In the genomic region with DNA sequence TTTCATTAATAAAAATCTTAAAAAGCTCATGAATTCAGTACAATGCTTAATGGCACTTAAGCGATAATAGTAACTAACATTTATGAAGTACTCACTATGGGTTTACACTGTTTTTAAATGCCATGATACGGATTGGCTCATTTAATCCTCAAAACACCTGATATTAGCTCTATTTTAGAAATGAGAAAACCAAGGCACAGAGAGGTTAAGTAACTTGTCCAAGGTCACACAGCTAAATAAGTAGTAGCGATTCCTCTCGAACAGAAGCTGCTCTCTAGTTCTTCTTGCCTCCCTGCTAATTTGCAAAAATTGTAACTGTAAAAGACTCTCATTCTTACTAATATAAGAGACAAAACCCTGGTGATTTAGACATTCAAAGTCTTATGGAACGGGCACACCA, we compare ENCODE assay signal across 10 cellular contexts.
A peak's percentile ranks its signal among the peaks of the same experiment; 100 is the strongest.
DNase-seq lines count a peak whose midpoint lies in the region; ATAC-seq and TF ChIP-seq lines count a peak whose summit lies in the region.
"Had no signal": no experiment of that assay in that cellular context is flagged by ENCODE, and none has a peak within 500 bp of the region (broad histone marks: within the 10 kb centered on the region; RNA-seq: fewer than 3 reads in every experiment).

No MANE protein-coding gene starts in this region.

- TF ChIP-seq CTCF in fibroblast of lung (conservative IDR thresholded peaks at IDR 0.05 in 1 of 2, IDR thresholded peaks at IDR 0.05 in 1 of 2; ENCODE audit: low read depth in 1 of 2, low read length in 2 of 2) (no peak), mucosa of descending colon (IDR thresholded peaks at IDR 0.05) (no peak)

- no peak overlapping the region for H3K9ac ChIP-seq in fibroblast of lung (ENCODE audit: insufficient read depth, low read length)

- peaks cover 3% of the 10 kb centered on the region for H3K36me3 ChIP-seq in fibroblast of lung (ENCODE audit: control insufficient read depth, insufficient read depth, low read length)
- H3K36me3 ChIP-seq in mucosa of descending colon (ENCODE audit: low read depth), result no peaks in the 10 kb centered on the region

- intact Hi-C loops in activated naive CD4-positive, alpha-beta T cell treated with anti-CD3 and anti-CD28 coated beads for 36 hours (cut with micrococcal nuclease), result loop anchor here (5.0 to 10.0 kb wide), 2 partner anchors 158 to 804 kb away; partner anchors contain the start of gene KMT2C
- intact Hi-C loops in mucosa of descending colon (cut with DNase I, micrococcal nuclease), result no loop called here

- H3K4me3 ChIP-seq in fibroblast of lung (replicated peaks in 1 of 4; ENCODE audit: control extremely low read depth in 1 of 4, insufficient read depth in 1 of 4, low read depth in 3 of 4, low read length in 4 of 4) (peak overlapping the region; percentile 75 to 89 (median 86)), mucosa of descending colon (no peak overlapping the region)

- H3K27me3 ChIP-seq in fibroblast of lung (ENCODE audit: control insufficient read depth, insufficient read depth, low read length), result no peaks in the 10 kb centered on the region

- peaks cover 2% of the 10 kb centered on the region for H3K36me3 Mint-ChIP-seq in activated naive CD4-positive, alpha-beta T cell treated with anti-CD3 and anti-CD28 coated beads, Interleukin-2, amount 50 U/mL, for 24 hours
- peaks cover 7% of the 10 kb centered on the region for H3K36me3 Mint-ChIP-seq in activated naive CD4-positive, alpha-beta T cell treated with anti-CD3 and anti-CD28 coated beads for 36 hours (ENCODE audit: low read depth)
- peaks cover 2% of the 10 kb centered on the region for H3K36me3 Mint-ChIP-seq in T-helper 17 cell (ENCODE audit: low read depth)

- no peak overlapping the region for H3K27ac ChIP-seq in fibroblast of lung (ENCODE audit: insufficient read depth, low read length)
- H3K27ac ChIP-seq: C4-2B had no signal

- no peaks in the 10 kb centered on the region for H4K20me1 ChIP-seq in fibroblast of lung (ENCODE audit: control insufficient read depth, extremely low read depth, insufficient read depth, low read length)

- H3K4me2 ChIP-seq in fibroblast of lung (ENCODE audit: extremely low read depth, insufficient read depth, low read length), result peak overlapping the region; percentile 95

- no peak overlapping the region for H3K27ac Mint-ChIP-seq in activated naive CD4-positive, alpha-beta T cell treated with anti-CD3 and anti-CD28 coated beads, Interleukin-2, amount 50 U/mL, for 24 hours
- no peak overlapping the region for H3K27ac Mint-ChIP-seq in activated naive CD4-positive, alpha-beta T cell treated with anti-CD3 and anti-CD28 coated beads for 36 hours
- H3K27ac Mint-ChIP-seq in T-helper 17 cell, result no peak overlapping the region
- no peak overlapping the region for H3K27ac Mint-ChIP-seq in stimulated activated naive CD8-positive, alpha-beta T cell treated with anti-CD3 and anti-CD28 coated beads, Interleukin-15, amount 100 ng/mL, for 72 hours

- no peak for ATAC-seq in T-helper 17 cell
- ATAC-seq in stimulated activated naive CD8-positive, alpha-beta T cell treated with anti-CD3 and anti-CD28 coated beads, Interleukin-15, amount 100 ng/mL, for 72 hours, result no peak
- ATAC-seq in mucosa of descending colon, result no peak
- no peak for ATAC-seq in HG03108 (IDR thresholded peaks at IDR 0.05; ENCODE audit: unreplicated experiment)

- H3K4me1 ChIP-seq in fibroblast of lung (ENCODE audit: control insufficient read depth, extremely low read depth, insufficient read depth, low read length), result peaks cover 2% of the 10 kb centered on the region
- H3K4me1 ChIP-seq in mucosa of descending colon (ENCODE audit: low read depth), result peaks cover 9% of the 10 kb centered on the region

- peaks cover 31% of the 10 kb centered on the region for H3K79me2 ChIP-seq in fibroblast of lung (ENCODE audit: control insufficient read depth, insufficient read depth, low read length)

- DNase-seq in activated naive CD4-positive, alpha-beta T cell treated with anti-CD3 and anti-CD28 coated beads for 36 hours, result no peak
- no peak for DNase-seq in T-helper 17 cell
- DNase-seq in fibroblast of lung (ENCODE audit: low read depth in 2 of 2), result no peak
- DNase-seq in stimulated activated naive CD8-positive, alpha-beta T cell treated with anti-CD3 and anti-CD28 coated beads, Interleukin-15, amount 100 ng/mL, for 72 hours, result no peak
- DNase-seq in mucosa of descending colon, result no peak
- no peak for DNase-seq in NCI-H2081 treated with DMSO at 0.1 percent for 48 hours (lab: John Stamatoyannopoulos, UW)
- DNase-seq: NCI-H187 had no signal

- H3K9me3 ChIP-seq in T-helper 17 cell (ENCODE audit: control insufficient read depth, low read length, poor library complexity, severe bottlenecking), result no peaks in the 10 kb centered on the region
- H3K9me3 ChIP-seq in fibroblast of lung (ENCODE audit: control insufficient read depth, insufficient read depth, low read depth, low read length), result no peaks in the 10 kb centered on the region
- H3K9me3 ChIP-seq in mucosa of descending colon, result no peaks in the 10 kb centered on the region

- no peaks in the 10 kb centered on the region for H3K27me3 Mint-ChIP-seq in activated naive CD4-positive, alpha-beta T cell treated with anti-CD3 and anti-CD28 coated beads, Interleukin-2, amount 50 U/mL, for 24 hours
- no peaks in the 10 kb centered on the region for H3K27me3 Mint-ChIP-seq in activated naive CD4-positive, alpha-beta T cell treated with anti-CD3 and anti-CD28 coated beads for 36 hours (ENCODE audit: low read depth)
- H3K27me3 Mint-ChIP-seq in T-helper 17 cell, result no peaks in the 10 kb centered on the region
- no peaks in the 10 kb centered on the region for H3K27me3 Mint-ChIP-seq in stimulated activated naive CD8-positive, alpha-beta T cell treated with anti-CD3 and anti-CD28 coated beads, Interleukin-15, amount 100 ng/mL, for 72 hours

- H3K9me3 Mint-ChIP-seq in activated naive CD4-positive, alpha-beta T cell treated with anti-CD3 and anti-CD28 coated beads, Interleukin-2, amount 50 U/mL, for 24 hours, result no peaks in the 10 kb centered on the region
- peaks cover 6% of the 10 kb centered on the region for H3K9me3 Mint-ChIP-seq in activated naive CD4-positive, alpha-beta T cell treated with anti-CD3 and anti-CD28 coated beads for 36 hours
- peaks cover 6 to 7% of the 10 kb centered on the region in 2 donors for H3K9me3 Mint-ChIP-seq in stimulated activated naive CD8-positive, alpha-beta T cell treated with anti-CD3 and anti-CD28 coated beads, Interleukin-15, amount 100 ng/mL, for 72 hours

- H3K4me1 Mint-ChIP-seq in activated naive CD4-positive, alpha-beta T cell treated with anti-CD3 and anti-CD28 coated beads, Interleukin-2, amount 50 U/mL, for 24 hours, result peaks cover 53% of the 10 kb centered on the region
- H3K4me1 Mint-ChIP-seq in activated naive CD4-positive, alpha-beta T cell treated with anti-CD3 and anti-CD28 coated beads for 36 hours (ENCODE audit: low read depth), result peaks cover 30% of the 10 kb centered on the region
- H3K4me1 Mint-ChIP-seq in T-helper 17 cell, result peaks cover 28% of the 10 kb centered on the region
- peaks cover 42% of the 10 kb centered on the region for H3K4me1 Mint-ChIP-seq in stimulated activated naive CD8-positive, alpha-beta T cell treated with anti-CD3 and anti-CD28 coated beads, Interleukin-15, amount 100 ng/mL, for 72 hours

- CTCF ChIA-PET in activated naive CD4-positive, alpha-beta T cell treated with anti-CD3 and anti-CD28 coated beads for 36 hours (lab: Charles Lee), result interaction anchor here (1.3 to 6.1 kb wide), 2 partner anchors 129 to 181 kb away, joined by 6 to 51 read pairs; no protein-coding TSS in a partner anchor

- H3K4me3 Mint-ChIP-seq in activated naive CD4-positive, alpha-beta T cell treated with anti-CD3 and anti-CD28 coated beads, Interleukin-2, amount 50 U/mL, for 24 hours, result peak overlapping the region; percentile 87
- no peak overlapping the region for H3K4me3 Mint-ChIP-seq in activated naive CD4-positive, alpha-beta T cell treated with anti-CD3 and anti-CD28 coated beads for 36 hours
- peak overlapping the region; percentile 87 for H3K4me3 Mint-ChIP-seq in T-helper 17 cell
- H3K4me3 Mint-ChIP-seq in stimulated activated naive CD8-positive, alpha-beta T cell treated with anti-CD3 and anti-CD28 coated beads, Interleukin-15, amount 100 ng/mL, for 72 hours, result peak overlapping the region; percentile 83 to 87

- H2AFZ ChIP-seq in fibroblast of lung (ENCODE audit: low read length), result no peak overlapping the region
